In the genomic region with DNA sequence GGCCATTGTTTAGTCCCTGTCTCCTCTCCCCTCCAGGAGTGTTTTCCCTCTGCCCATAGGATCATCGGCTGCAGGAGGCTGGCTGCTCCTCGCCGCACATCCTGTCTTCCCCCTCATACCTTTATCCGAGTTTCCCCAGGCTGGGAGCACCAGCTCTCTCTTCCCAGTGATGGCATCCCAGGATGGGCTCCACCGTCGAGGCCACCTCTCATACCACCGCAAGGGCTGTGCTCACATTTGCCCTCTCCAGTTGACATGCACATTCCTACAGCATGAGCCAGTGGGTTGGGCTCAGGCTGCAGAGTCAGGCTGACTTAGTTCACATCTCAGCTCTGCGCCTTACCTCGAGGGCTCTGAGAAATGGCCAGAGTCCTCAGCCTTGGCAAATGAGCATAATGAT, we compare ENCODE assay signal across 1 cellular context.
TF ChIP-seq lines count a peak whose summit lies in the region.

No MANE protein-coding gene starts in this region.

TF ChIP-seq in HepG2, 621 proteins besides CTCF, POLR2A, EP300 and RAD21:
- peak; percentile 11 for TF ChIP-seq TEAD3 (CRISPR knock-in tag; optimal IDR thresholded peaks at IDR 0.05; ENCODE audit: borderline replicate concordance)
- TF ChIP-seq GTF3A (CRISPR knock-in tag; conservative IDR thresholded peaks at IDR 0.05) = no peak
